Comparison of ENCODE assay signal across 22 cellular contexts in the genomic region with DNA sequence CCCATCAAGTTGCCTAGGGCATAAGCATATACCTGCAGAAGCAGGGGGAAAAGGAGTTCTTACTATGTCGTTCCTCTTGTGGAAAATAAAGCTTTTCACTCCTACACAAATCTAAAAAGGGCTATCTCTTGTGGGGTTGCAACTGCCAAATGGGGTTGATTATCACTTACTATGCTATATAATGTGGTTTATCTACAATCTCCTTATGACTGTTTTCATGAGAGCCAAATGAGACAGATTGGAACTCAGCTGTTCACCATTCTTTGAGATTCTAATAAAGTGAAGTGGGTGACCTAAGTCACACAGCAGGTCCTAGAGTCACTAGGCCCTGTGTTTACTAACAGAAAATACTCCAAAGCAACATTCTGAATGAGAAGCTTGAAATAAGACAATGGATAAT. TPM values are rescaled to one million over a fixed set of nuclear protein-coding genes. Genes with fewer than 3 reads are reported as not detected.
DNase-seq lines count a peak whose midpoint lies in the region; ATAC-seq and TF ChIP-seq lines count a peak whose summit lies in the region.
"Had no signal": no experiment of that assay in that cellular context is flagged by ENCODE, and none has a peak within 500 bp of the region (broad histone marks: within the 10 kb centered on the region; RNA-seq: fewer than 3 reads in every experiment).

No MANE protein-coding gene starts in this region.

- CTCF ChIA-PET in GM10248 (lab: Yijun Ruan, JAX) = interaction anchor here (1.2 to 1.9 kb wide), 4 partner anchors 25 to 385 kb away, joined by 3 to 6 read pairs (median 3); no protein-coding TSS in a partner anchor

- peak; percentile 46 for DNase-seq in GM10248 (ENCODE audit: extremely low spot score)
- DNase-seq in GM13977 (ENCODE audit: low spot score) = peak; percentile 50
- DNase-seq in OCI-M1 (lab: John Stamatoyannopoulos, UW) = peak; percentile 6
- DNase-seq in stimulated activated naive CD8-positive, alpha-beta T cell treated with anti-CD3 and anti-CD28 coated beads, Interleukin-15, Interleukin-2, amounts not matched to agents 100 U/mL and 50 U/mL, for 24 hours = no peak
- DNase-seq in nephron progenitor cell = no peak
- DNase-seq in omental fat pad (ENCODE audit: low spot score) = no peak
- no peak for DNase-seq in mucosa of gallbladder (ENCODE audit: low spot score)
- DNase-seq: DMS153; DND-41; GOT3; HCEC 1CT; NCI-H1048; NCI-H1417; NCI-H1694; NCI-H2029 treated with DMSO at 0.1 percent for 48 hours; NCI-H446 treated with DMSO at 0.1 percent for 48 hours; NCI-H526; NCI-H82; NK-92 treated with Interleukin-12 subunit alpha and Interleukin-12 subunit beta, amount 100 ng/mL, for 24 hours; SHP77 had no signal

- no peaks in the 10 kb centered on the region for H3K4me1 Mint-ChIP-seq in nephron progenitor cell

- no peaks in the 10 kb centered on the region for H3K27me3 Mint-ChIP-seq in nephron progenitor cell (ENCODE audit: low read depth, poor library complexity)
- H3K27me3 Mint-ChIP-seq: CD4-positive, CD25-positive, alpha-beta regulatory T cell had no signal

- H3K36me3 Mint-ChIP-seq in nephron progenitor cell (ENCODE audit: low read depth) = peaks cover 86% of the 10 kb centered on the region

- in situ Hi-C loops in GM13977 (cut with MboI; ENCODE audit: low pct_unique_long_range_greater_than_20kb, low sequenced_read_pairs, unreplicated experiment) = no loop called here

- ATAC-seq in stimulated activated naive CD8-positive, alpha-beta T cell treated with anti-CD3 and anti-CD28 coated beads, Interleukin-15, Interleukin-2, amounts not matched to agents 100 U/mL and 50 U/mL, for 24 hours = peak; percentile 55
- ATAC-seq in omental fat pad (ENCODE audit: low FRiP score) = no peak
- ATAC-seq: Panc1 had no signal

- no peaks in the 10 kb centered on the region for H3K9me3 Mint-ChIP-seq in nephron progenitor cell

- POLR2A ChIA-PET in GM10248 (lab: Yijun Ruan, JAX) = no interaction called here

- no peak overlapping the region for H3K4me3 Mint-ChIP-seq in nephron progenitor cell
- H3K4me3 Mint-ChIP-seq: CD4-positive, CD25-positive, alpha-beta regulatory T cell had no signal

- TF ChIP-seq CTCF in GM10248 (IDR thresholded peaks at IDR 0.05; ENCODE audit: control extremely low read depth, extremely low read depth, low read depth, missing control alignments) (no peak), GM13977 (IDR thresholded peaks at IDR 0.05; ENCODE audit: extremely low read depth, insufficient read depth, missing control alignments) (no peak), nephron progenitor cell (IDR thresholded peaks at IDR 0.05) (no peak), omental fat pad (IDR thresholded peaks at IDR 0.05) (no peak)

- H3K27ac Mint-ChIP-seq in nephron progenitor cell = no peak overlapping the region
- H3K27ac Mint-ChIP-seq: CD4-positive, CD25-positive, alpha-beta regulatory T cell had no signal

RNA-seq across cellular contexts. Expression of a gene that starts 47.7 kb away (rescaled TPM):
- total RNA-seq in omental fat pad (1 to 10 TPM in 3 of 4 donors, under 1 TPM in 1; 0.93 to 4.3 (median 3.4) TPM), mucosa of gallbladder (4.4 TPM)

Comparison
In these comparisons a context has a peak if more than half of its experiments do, and no peak if none do; other contexts are left out.
1. DNase-seq: peak in GM10248 (single experiment), GM13977 (single experiment) and OCI-M1 (single experiment); none in stimulated activated naive CD8-positive, alpha-beta T cell treated with anti-CD3 and anti-CD28 coated beads, Interleukin-15, Interleukin-2, amounts not matched to agents 100 U/mL and 50 U/mL, for 24 hours (single experiment), nephron progenitor cell (single experiment), omental fat pad (single experiment) and mucosa of gallbladder (single experiment).